Comparison of ENCODE assay signal across 8 cellular contexts in the genomic region with DNA sequence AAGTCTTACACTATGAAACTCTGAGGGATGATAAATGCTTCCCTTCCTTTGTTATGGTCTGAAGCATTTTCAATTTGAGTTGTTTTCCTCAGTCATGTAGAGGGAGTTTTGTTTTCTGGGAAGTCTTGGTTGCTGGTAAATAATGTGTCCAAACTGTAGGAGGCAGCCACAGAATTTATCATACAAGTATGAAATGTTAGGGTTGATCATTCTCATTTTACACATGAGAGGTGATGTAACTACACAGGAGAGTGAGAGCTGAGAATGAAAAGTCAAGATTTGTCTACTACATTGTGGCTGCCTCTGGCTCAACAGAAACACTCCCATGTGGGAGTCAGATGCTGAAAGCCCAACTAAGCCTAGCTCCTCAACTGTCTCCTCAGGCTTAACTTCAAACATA.
DNase-seq lines count a peak whose midpoint lies in the region; ATAC-seq and TF ChIP-seq lines count a peak whose summit lies in the region.

No MANE protein-coding gene starts in this region.

- H4K91ac ChIP-seq in trophoblast cell (ENCODE audit: low read depth, low read length), result no peak overlapping the region

- H4K12ac ChIP-seq in trophoblast cell (ENCODE audit: low read depth, low read length), result no peak overlapping the region

- no peaks in the 10 kb centered on the region for H3K79me1 ChIP-seq in trophoblast cell (ENCODE audit: low read length)

- H3K9ac ChIP-seq in HUES64 (ENCODE audit: low read depth, low read length) (no peak overlapping the region), trophoblast cell (ENCODE audit: low read length) (no peak overlapping the region)

- no peak for ATAC-seq in HG03457 (IDR thresholded peaks at IDR 0.05; ENCODE audit: unreplicated experiment)

- H3K18ac ChIP-seq in trophoblast cell (ENCODE audit: low read length), result no peak overlapping the region

- no peak overlapping the region for H3K23ac ChIP-seq in trophoblast cell (ENCODE audit: low read length)

- H4K8ac ChIP-seq in trophoblast cell (ENCODE audit: low read depth, low read length), result no peak overlapping the region

- no peak overlapping the region for H3K4ac ChIP-seq in trophoblast cell (ENCODE audit: low read depth, low read length)

- no peak overlapping the region for H2AK5ac ChIP-seq in trophoblast cell (ENCODE audit: low read length)

- TF ChIP-seq CTCF in esophagus squamous epithelium (IDR thresholded peaks at IDR 0.05), result no peak

- no peak for TF ChIP-seq POLR2A in esophagus squamous epithelium (IDR thresholded peaks at IDR 0.05)

- no peak overlapping the region for H3K14ac ChIP-seq in trophoblast cell (ENCODE audit: low read length)

- H3K4me2 ChIP-seq in trophoblast cell (ENCODE audit: low read length), result no peak overlapping the region

- intact Hi-C loops in esophagus squamous epithelium (cut with DNase I), result no loop called here

- H3K36me3 ChIP-seq in HUES64 (ENCODE audit: insufficient read depth, low read length) (no peaks in the 10 kb centered on the region), esophagus squamous epithelium (no peaks in the 10 kb centered on the region), urinary bladder (ENCODE audit: insufficient read depth) (no peaks in the 10 kb centered on the region), trophoblast cell (ENCODE audit: control insufficient read depth in 1 of 2, insufficient read depth in 2 of 2, low read length in 2 of 2) (no peaks in the 10 kb centered on the region)

- no peaks in the 10 kb centered on the region for H3K27me3 ChIP-seq in HUES64 (ENCODE audit: insufficient read depth, low read length)
- no peaks in the 10 kb centered on the region for H3K27me3 ChIP-seq in esophagus squamous epithelium
- no peaks in the 10 kb centered on the region for H3K27me3 ChIP-seq in trophoblast cell (ENCODE audit: insufficient read depth, low read length)

- peak overlapping the region; percentile 87; the same call in 1 of the 2 replicates for H3K27ac ChIP-seq in HUES64 (ENCODE audit: low read depth, low read length)
- peak overlapping the region in 3 of 4 donors; percentile 33 to 74 (median 47) for H3K27ac ChIP-seq in esophagus squamous epithelium
- H3K27ac ChIP-seq in urinary bladder (ENCODE audit: low read depth), result peak overlapping the region; percentile 1
- H3K27ac ChIP-seq in trophoblast cell (ENCODE audit: low read depth, low read length), result no peak overlapping the region

- no peaks in the 10 kb centered on the region for H3K79me2 ChIP-seq in trophoblast cell (ENCODE audit: control insufficient read depth, insufficient read depth, low read length, poor library complexity)

- H3K4me1 ChIP-seq in HUES64 (ENCODE audit: insufficient read depth, low read length), result peaks cover 77% of the 10 kb centered on the region
- H3K4me1 ChIP-seq in esophagus squamous epithelium, result peaks cover 9 to 57% (median 14%) of the 10 kb centered on the region in 3 donors
- H3K4me1 ChIP-seq in urinary bladder (ENCODE audit: insufficient read depth), result peaks cover 4% of the 10 kb centered on the region
- peaks cover 0 to 4% of the 10 kb centered on the region in 2 experiments for H3K4me1 ChIP-seq in trophoblast cell (ENCODE audit: control insufficient read depth in 1 of 2, insufficient read depth in 2 of 2, low read length in 2 of 2)

- no peak overlapping the region for H2BK12ac ChIP-seq in trophoblast cell (ENCODE audit: low read length)

- no peak overlapping the region for H3K4me3 ChIP-seq in HUES64 (ENCODE audit: low read length)
- no peak overlapping the region for H3K4me3 ChIP-seq in esophagus squamous epithelium
- no peak overlapping the region for H3K4me3 ChIP-seq in urinary bladder (ENCODE audit: low read depth, low read length)
- no peak overlapping the region for H3K4me3 ChIP-seq in trophoblast cell (ENCODE audit: low read depth, low read length)

- no peak overlapping the region for H2BK5ac ChIP-seq in trophoblast cell (ENCODE audit: low read depth, low read length, poor library complexity)

- no peak overlapping the region for H2BK120ac ChIP-seq in trophoblast cell (ENCODE audit: insufficient read depth, low read length, poor library complexity)

- no peak overlapping the region for H2AFZ ChIP-seq in trophoblast cell (ENCODE audit: insufficient read depth, low read length, poor library complexity)

- peak; percentile 35 for DNase-seq in stimulated activated CD4-positive, alpha-beta T cell treated with anti-CD3 and anti-CD28 coated beads, Interleukin-1b, Interleukin-23, amount 100 ng/mL, for 48 hours
- DNase-seq in stimulated activated CD4-positive, alpha-beta T cell treated with anti-CD3 and anti-CD28 coated beads, Interleukin-4, amount 100 ng/mL, for 1 hour, result no peak
- DNase-seq in esophagus squamous epithelium (lab: John Stamatoyannopoulos, UW) (no peak), HK-2 (ENCODE audit: unreplicated experiment) (no peak), trophoblast cell (no peak)

- H3K9me3 ChIP-seq in HUES64 (ENCODE audit: insufficient read depth, low read depth, low read length) (no peaks in the 10 kb centered on the region), esophagus squamous epithelium (no peaks in the 10 kb centered on the region), trophoblast cell (ENCODE audit: insufficient read depth, low read depth, low read length) (no peaks in the 10 kb centered on the region)
